In the genomic region with DNA sequence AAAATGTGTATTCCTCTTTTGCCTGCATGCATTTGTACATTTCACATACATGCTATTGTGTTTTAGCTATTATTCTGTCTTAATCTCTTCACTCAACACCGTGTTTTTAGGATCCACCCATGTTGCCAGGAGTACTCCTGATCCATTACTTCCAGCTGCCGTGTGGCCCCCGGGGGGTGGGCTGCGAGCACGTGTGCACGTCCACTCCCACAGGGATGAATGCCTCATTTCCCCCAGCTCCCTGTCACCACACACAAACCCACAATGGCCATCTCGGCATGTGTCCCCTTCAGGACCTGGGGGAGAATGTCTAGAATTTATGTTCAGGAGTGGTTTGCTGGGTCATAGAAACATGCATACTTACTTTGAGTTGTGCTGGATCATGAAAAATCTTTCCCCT, we compare ENCODE assay signal across 21 cellular contexts.
"Had no signal": no experiment of that assay in that cellular context is flagged by ENCODE, and none has a peak within 500 bp of the region (broad histone marks: within the 10 kb centered on the region; RNA-seq: fewer than 3 reads in every experiment).

No MANE protein-coding gene starts in this region.

- H3K27me3 ChIP-seq: sigmoid colon, testis, upper lobe of left lung had no signal

- H3K4me1 Mint-ChIP-seq: memory B cell; stimulated activated memory B cell treated with anti-CD40 and anti-IgM and Interleukin-4, amounts not matched to agents 10 μg/mL and 1 μg/mL and 100 μg/mL, for 72 hours had no signal

- H3K4me3 ChIP-seq: gastrocnemius medialis, sigmoid colon, smooth muscle cell, testis, upper lobe of left lung had no signal

- H3K36me3 Mint-ChIP-seq: activated naive CD4-positive, alpha-beta T cell treated with anti-CD3 and anti-CD28 coated beads, Interleukin-2, amount 50 U/mL, for 24 hours; memory B cell; stimulated activated memory B cell treated with anti-CD40 and anti-IgM and Interleukin-4, amounts not matched to agents 10 μg/mL and 1 μg/mL and 100 μg/mL, for 72 hours had no signal

- H3K36me3 ChIP-seq: gastrocnemius medialis, sigmoid colon, upper lobe of left lung had no signal

- H3K4me2 ChIP-seq: smooth muscle cell had no signal

- H3K27ac Mint-ChIP-seq: activated naive CD4-positive, alpha-beta T cell treated with anti-CD3 and anti-CD28 coated beads, Interleukin-2, amount 50 U/mL, for 24 hours; memory B cell; nephron progenitor cell; stimulated activated memory B cell treated with anti-CD40 and anti-IgM and Interleukin-4, amounts not matched to agents 10 μg/mL and 1 μg/mL and 100 μg/mL, for 72 hours had no signal

- H3K9me3 Mint-ChIP-seq: activated naive CD4-positive, alpha-beta T cell treated with anti-CD3 and anti-CD28 coated beads, Interleukin-2, amount 50 U/mL, for 24 hours; memory B cell; nephron progenitor cell; stimulated activated memory B cell treated with anti-CD40 and anti-IgM and Interleukin-4, amounts not matched to agents 10 μg/mL and 1 μg/mL and 100 μg/mL, for 72 hours had no signal

- DNase-seq: activated CD4-positive, alpha-beta T cell treated with anti-CD3 and anti-CD28 coated beads for 1 hour; activated CD4-positive, alpha-beta T cell treated with anti-CD3 and anti-CD28 coated beads, Interleukin-2, amount 50 U/mL, for 1 hour; activated gamma-delta T cell treated with Interleukin-2 at 50 U/mL for 16 hours; activated T-cell treated with anti-CD3 and anti-CD28 coated beads, Interleukin-2, amount 50 U/mL, for 1 hour; cortex of kidney; effector CD4-positive, alpha-beta T cell; gastrocnemius medialis; head of caudate nucleus; left cardiac atrium; nephron progenitor cell; retina; sigmoid colon; stimulated activated CD4-positive, alpha-beta T cell treated with anti-CD3 and anti-CD28 coated beads, Interleukin-15, amount 100 ng/mL, for 24 hours; T-helper 1 cell; testis had no signal

- H3K4me3 Mint-ChIP-seq: activated naive CD4-positive, alpha-beta T cell treated with anti-CD3 and anti-CD28 coated beads, Interleukin-2, amount 50 U/mL, for 24 hours; memory B cell; nephron progenitor cell; stimulated activated memory B cell treated with anti-CD40 and anti-IgM and Interleukin-4, amounts not matched to agents 10 μg/mL and 1 μg/mL and 100 μg/mL, for 72 hours had no signal

- H3K9me3 ChIP-seq: gastrocnemius medialis, sigmoid colon, testis, upper lobe of left lung had no signal

- ATAC-seq: esophagus mucosa; gastrocnemius medialis; left cardiac atrium; stimulated activated memory B cell treated with anti-CD40 and anti-IgM and Interleukin-4, amounts not matched to agents 10 μg/mL and 1 μg/mL and 100 μg/mL, for 72 hours had no signal
